Comparison of ENCODE assay signal across 14 cellular contexts in the genomic region with DNA sequence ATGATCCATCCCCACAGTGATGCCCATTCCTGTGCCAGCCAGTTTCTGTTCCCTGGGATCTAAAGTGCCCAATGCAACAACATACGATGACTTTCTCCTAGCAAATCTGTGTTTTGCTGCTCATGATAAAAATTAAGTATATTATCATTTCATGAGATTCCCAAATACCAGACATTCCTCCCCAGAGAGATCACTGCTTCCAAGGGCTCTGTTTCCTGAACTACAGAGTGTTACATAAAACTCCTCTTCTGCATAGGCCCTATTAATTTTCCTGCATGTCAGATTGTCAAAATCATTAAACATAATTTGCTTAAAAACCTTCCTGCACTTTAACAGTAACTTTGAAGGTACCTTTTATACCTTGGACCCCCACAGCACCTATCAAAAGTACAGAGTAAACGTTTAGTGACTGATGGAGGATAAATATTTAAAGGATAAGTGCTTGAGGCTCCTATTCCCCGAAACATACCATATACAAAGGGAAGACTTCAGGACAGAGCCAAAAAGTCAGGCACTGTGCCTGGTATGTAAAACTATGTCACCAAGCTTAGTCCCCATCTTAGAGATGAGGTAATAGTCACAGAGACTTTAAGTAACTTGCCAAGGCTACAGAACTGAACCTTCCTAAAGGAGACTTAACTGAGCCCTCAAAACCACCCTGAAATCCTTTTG.
"Had no signal": no experiment of that assay in that cellular context is flagged by ENCODE, and none has a peak within 500 bp of the region (broad histone marks: within the 10 kb centered on the region; RNA-seq: fewer than 3 reads in every experiment).

No MANE protein-coding gene starts in this region.

- ATAC-seq: body of pancreas; esophagus mucosa; heart right ventricle; lower lobe of right lung; stimulated activated effector memory CD8-positive, alpha-beta T cell treated with anti-CD3 and anti-CD28 coated beads, Interleukin-12 subunit alpha, Interleukin-12 subunit beta, amount 100 ng/mL, for 72 hours had no signal

- H3K4me3 ChIP-seq: body of pancreas, dorsolateral prefrontal cortex, heart right ventricle, lower lobe of right lung, right atrium auricular region, thyroid gland had no signal

- DNase-seq: activated CD4-positive, alpha-beta T cell treated with anti-CD3 and anti-CD28 coated beads, Interleukin-2, amount 10 ng/mL, durations not matched to agents 24 days and 14 days; activated naive CD4-positive, alpha-beta T cell treated with Interleukin-2 at 50 U/mL for 16 hours; body of pancreas; dorsolateral prefrontal cortex; foreskin melanocyte; heart right ventricle; lower lobe of right lung; midbrain; naive B cell; small intestine; thyroid gland had no signal
